Comparison of ENCODE assay signal across 2 cellular contexts in the genomic region with DNA sequence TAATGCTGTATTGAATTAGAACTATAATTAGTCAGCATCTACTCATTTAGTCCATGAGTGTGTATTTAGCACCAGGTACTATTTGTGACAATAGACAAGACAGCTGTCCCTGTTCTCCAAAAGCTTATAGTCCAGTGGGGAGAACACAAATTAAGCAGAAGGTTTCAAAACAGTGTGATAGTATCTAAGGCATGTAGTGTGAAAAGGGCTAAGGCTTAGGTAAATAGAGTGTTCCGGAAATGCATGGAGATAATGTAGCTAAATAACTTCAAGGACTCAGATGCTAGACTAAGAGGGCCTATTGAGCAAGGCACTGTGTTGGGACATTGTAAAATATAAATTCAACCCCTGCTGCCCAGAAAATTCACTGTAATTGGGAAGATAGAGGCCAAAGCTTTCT.
A peak's percentile ranks its signal among the peaks of the same experiment; 100 is the strongest.
TF ChIP-seq lines count a peak whose summit lies in the region.

No MANE protein-coding gene starts in this region.

TF ChIP-seq in HepG2, 621 proteins besides CTCF, POLR2A, EP300 and RAD21 (continued from another document):
- TF ChIP-seq SOX13 (IDR thresholded peaks at IDR 0.05) = no peak
- TF ChIP-seq SOX13 (CRISPR knock-in tag; conservative IDR thresholded peaks at IDR 0.05 in 1 of 2, IDR thresholded peaks at IDR 0.05 in 1 of 2) = 0 out of 4 replicates have a peak, but pooled peaks of 1 of the 2 experiments have one; percentile 21
- TF ChIP-seq, protein P1, sequence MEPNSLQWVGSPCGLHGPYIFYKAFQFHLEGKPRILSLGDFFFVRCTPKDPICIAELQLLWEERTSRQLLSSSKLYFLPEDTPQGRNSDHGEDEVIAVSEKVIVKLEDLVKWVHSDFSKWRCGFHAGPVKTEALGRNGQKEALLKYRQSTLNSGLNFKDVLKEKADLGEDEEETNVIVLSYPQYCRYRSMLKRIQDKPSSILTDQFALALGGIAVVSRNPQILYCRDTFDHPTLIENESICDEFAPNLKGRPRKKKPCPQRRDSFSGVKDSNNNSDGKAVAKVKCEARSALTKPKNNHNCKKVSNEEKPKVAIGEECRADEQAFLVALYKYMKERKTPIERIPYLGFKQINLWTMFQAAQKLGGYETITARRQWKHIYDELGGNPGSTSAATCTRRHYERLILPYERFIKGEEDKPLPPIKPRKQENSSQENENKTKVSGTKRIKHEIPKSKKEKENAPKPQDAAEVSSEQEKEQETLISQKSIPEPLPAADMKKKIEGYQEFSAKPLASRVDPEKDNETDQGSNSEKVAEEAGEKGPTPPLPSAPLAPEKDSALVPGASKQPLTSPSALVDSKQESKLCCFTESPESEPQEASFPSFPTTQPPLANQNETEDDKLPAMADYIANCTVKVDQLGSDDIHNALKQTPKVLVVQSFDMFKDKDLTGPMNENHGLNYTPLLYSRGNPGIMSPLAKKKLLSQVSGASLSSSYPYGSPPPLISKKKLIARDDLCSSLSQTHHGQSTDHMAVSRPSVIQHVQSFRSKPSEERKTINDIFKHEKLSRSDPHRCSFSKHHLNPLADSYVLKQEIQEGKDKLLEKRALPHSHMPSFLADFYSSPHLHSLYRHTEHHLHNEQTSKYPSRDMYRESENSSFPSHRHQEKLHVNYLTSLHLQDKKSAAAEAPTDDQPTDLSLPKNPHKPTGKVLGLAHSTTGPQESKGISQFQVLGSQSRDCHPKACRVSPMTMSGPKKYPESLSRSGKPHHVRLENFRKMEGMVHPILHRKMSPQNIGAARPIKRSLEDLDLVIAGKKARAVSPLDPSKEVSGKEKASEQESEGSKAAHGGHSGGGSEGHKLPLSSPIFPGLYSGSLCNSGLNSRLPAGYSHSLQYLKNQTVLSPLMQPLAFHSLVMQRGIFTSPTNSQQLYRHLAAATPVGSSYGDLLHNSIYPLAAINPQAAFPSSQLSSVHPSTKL (CRISPR knock-in tag; IDR thresholded peaks at IDR 0.05) = peak; percentile 46
- TF ChIP-seq ZNF180 (CRISPR knock-in tag; IDR thresholded peaks at IDR 0.05; ENCODE audit: borderline replicate concordance, low read depth) = no peak
- no peak for TF ChIP-seq CAMTA2 (CRISPR knock-in tag; IDR thresholded peaks at IDR 0.05; ENCODE audit: borderline replicate concordance)
- no peak for TF ChIP-seq ZNF670 (CRISPR knock-in tag; IDR thresholded peaks at IDR 0.05; ENCODE audit: borderline replicate concordance)
- no peak for TF ChIP-seq ZNF17 (CRISPR knock-in tag; IDR thresholded peaks at IDR 0.05)
- TF ChIP-seq KDM2A (CRISPR knock-in tag; IDR thresholded peaks at IDR 0.05; ENCODE audit: borderline replicate concordance, low read depth) = no peak

TF ChIP-seq in H1, 55 proteins besides CTCF, POLR2A, EP300 and RAD21 (continued from another document):
- no peak for TF ChIP-seq RNF2 (IDR thresholded peaks at IDR 0.05; ENCODE audit: borderline replicate concordance, low read depth, low read length, missing control alignments, poor library complexity, severe bottlenecking)
- TF ChIP-seq NANOG (IDR thresholded peaks at IDR 0.05; ENCODE audit: insufficient read depth, low read depth, low read length, poor library complexity, severe bottlenecking) = no peak
- no peak for TF ChIP-seq GABPA (IDR thresholded peaks at IDR 0.05; ENCODE audit: borderline replicate concordance, insufficient read depth, low read length)
- TF ChIP-seq KDM4A (IDR thresholded peaks at IDR 0.05; ENCODE audit: low read depth, low read length, severe bottlenecking) = no peak
- TF ChIP-seq, protein P2, sequence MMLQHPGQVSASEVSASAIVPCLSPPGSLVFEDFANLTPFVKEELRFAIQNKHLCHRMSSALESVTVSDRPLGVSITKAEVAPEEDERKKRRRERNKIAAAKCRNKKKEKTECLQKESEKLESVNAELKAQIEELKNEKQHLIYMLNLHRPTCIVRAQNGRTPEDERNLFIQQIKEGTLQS (IDR thresholded peaks at IDR 0.05; ENCODE audit: insufficient read depth, low read depth, low read length) = no peak
- no peak for TF ChIP-seq PHF8 (conservative IDR thresholded peaks at IDR 0.05; ENCODE audit: low read depth, low read length)
- no peak for TF ChIP-seq CHD2 (IDR thresholded peaks at IDR 0.05; ENCODE audit: low read length)
- TF ChIP-seq BRCA1 (IDR thresholded peaks at IDR 0.05; ENCODE audit: low read depth, low read length) = no peak
- TF ChIP-seq CTBP2 (IDR thresholded peaks at IDR 0.05; ENCODE audit: borderline replicate concordance, insufficient read depth, insufficient read length, low read length) = no peak
- TF ChIP-seq, protein P3, sequence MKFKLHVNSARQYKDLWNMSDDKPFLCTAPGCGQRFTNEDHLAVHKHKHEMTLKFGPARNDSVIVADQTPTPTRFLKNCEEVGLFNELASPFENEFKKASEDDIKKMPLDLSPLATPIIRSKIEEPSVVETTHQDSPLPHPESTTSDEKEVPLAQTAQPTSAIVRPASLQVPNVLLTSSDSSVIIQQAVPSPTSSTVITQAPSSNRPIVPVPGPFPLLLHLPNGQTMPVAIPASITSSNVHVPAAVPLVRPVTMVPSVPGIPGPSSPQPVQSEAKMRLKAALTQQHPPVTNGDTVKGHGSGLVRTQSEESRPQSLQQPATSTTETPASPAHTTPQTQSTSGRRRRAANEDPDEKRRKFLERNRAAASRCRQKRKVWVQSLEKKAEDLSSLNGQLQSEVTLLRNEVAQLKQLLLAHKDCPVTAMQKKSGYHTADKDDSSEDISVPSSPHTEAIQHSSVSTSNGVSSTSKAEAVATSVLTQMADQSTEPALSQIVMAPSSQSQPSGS (IDR thresholded peaks at IDR 0.05; ENCODE audit: low read length) = no peak
- TF ChIP-seq BACH1 (IDR thresholded peaks at IDR 0.05; ENCODE audit: low read length) = no peak
- no peak for TF ChIP-seq BCL11A (IDR thresholded peaks at IDR 0.05; ENCODE audit: low read depth in 2 of 2, low read length in 2 of 2)
- TF ChIP-seq CREB1 (IDR thresholded peaks at IDR 0.05) = no peak
TF ChIP-seq in H1: peak in this region for 0.
